1 cellular context compared by ENCODE assay signal in the genomic region with DNA sequence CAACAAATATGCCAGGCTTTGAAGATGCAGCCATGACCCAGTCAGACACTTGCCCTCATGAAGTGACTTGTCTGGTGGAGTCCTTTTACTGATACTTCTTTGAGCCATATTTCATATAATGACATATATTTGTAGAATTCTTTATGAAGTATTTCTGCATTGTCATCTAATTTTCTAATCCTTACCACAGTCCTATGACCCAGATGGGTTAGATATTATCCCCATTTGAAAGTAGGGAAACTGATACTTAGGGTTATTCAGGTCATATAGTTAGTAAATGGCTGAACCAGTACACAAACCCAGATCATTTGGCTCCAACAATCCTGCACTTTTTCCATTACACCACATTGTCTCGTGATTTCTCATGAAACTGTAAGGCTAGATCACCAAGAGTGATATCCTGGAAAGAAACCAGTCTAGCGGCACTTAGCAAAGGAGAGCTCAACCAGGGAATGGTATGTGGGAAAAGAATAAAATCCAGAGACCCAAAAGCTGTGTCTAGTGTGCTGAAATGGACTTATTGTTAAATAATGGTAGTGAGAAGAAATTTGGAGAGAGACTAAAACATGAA.
TF ChIP-seq lines count a peak whose summit lies in the region.

No MANE protein-coding gene starts in this region.

TF ChIP-seq in IMR-90, 13 proteins besides CTCF, POLR2A, EP300 and RAD21:
- TF ChIP-seq MAZ (IDR thresholded peaks at IDR 0.05; ENCODE audit: borderline replicate concordance, low read depth, low read length): no peak
- TF ChIP-seq RFX5 (IDR thresholded peaks at IDR 0.05; ENCODE audit: low read depth, low read length): no peak
- TF ChIP-seq MXI1 (IDR thresholded peaks at IDR 0.05; ENCODE audit: borderline replicate concordance, low read depth, low read length): no peak
- no peak for TF ChIP-seq NFE2L2 (IDR thresholded peaks at IDR 0.05; ENCODE audit: low read depth, low read length)
- no peak for TF ChIP-seq CEBPB (IDR thresholded peaks at IDR 0.05; ENCODE audit: low read depth, low read length)
- no peak for TF ChIP-seq SMC3 (IDR thresholded peaks at IDR 0.05; ENCODE audit: low read depth, low read length)
- no peak for TF ChIP-seq MAFK (IDR thresholded peaks at IDR 0.05; ENCODE audit: low read depth, low read length)
- TF ChIP-seq, protein P1, sequence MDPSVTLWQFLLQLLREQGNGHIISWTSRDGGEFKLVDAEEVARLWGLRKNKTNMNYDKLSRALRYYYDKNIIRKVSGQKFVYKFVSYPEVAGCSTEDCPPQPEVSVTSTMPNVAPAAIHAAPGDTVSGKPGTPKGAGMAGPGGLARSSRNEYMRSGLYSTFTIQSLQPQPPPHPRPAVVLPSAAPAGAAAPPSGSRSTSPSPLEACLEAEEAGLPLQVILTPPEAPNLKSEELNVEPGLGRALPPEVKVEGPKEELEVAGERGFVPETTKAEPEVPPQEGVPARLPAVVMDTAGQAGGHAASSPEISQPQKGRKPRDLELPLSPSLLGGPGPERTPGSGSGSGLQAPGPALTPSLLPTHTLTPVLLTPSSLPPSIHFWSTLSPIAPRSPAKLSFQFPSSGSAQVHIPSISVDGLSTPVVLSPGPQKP (IDR thresholded peaks at IDR 0.05; ENCODE audit: borderline replicate concordance, low read depth, low read length): no peak
- TF ChIP-seq, protein P2, sequence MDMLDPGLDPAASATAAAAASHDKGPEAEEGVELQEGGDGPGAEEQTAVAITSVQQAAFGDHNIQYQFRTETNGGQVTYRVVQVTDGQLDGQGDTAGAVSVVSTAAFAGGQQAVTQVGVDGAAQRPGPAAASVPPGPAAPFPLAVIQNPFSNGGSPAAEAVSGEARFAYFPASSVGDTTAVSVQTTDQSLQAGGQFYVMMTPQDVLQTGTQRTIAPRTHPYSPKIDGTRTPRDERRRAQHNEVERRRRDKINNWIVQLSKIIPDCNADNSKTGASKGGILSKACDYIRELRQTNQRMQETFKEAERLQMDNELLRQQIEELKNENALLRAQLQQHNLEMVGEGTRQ (IDR thresholded peaks at IDR 0.05; ENCODE audit: low read depth, low read length): no peak
- TF ChIP-seq CHD1 (IDR thresholded peaks at IDR 0.05; ENCODE audit: low read depth, low read length): no peak
- TF ChIP-seq FOS (IDR thresholded peaks at IDR 0.05; ENCODE audit: low read depth, low read length): no peak
